In the genomic region with DNA sequence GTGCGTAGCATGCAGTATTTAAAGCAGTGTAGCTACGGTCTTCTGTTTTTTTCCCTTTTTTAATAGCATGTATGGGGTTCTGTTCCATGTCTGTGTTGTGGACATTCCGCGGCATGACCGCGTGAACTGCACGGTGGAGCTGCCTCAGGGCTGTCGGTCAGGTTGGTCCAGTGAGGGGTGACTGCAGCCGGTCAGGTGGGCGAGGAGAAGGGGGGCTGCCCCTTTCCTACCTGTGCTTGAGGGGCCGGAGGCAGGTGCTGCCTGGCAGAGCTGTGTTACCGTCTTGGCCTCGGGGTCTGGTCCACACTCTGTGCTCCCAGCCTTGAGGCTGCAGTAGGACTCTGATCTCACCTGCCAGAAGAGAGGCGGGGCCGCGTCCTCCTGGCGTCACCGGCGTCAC, we compare ENCODE assay signal across 26 cellular contexts. TPM values are rescaled to one million over a fixed set of nuclear protein-coding genes. Genes with fewer than 3 reads are reported as not detected.
"Had no signal": no experiment of that assay in that cellular context is flagged by ENCODE, and none has a peak within 500 bp of the region (broad histone marks: within the 10 kb centered on the region; RNA-seq: fewer than 3 reads in every experiment).

No MANE protein-coding gene starts in this region.

- H3K27ac Mint-ChIP-seq: activated CD4-positive, alpha-beta memory T cell treated with anti-CD3 and anti-CD28 coated beads for 36 hours; activated CD4-positive, alpha-beta T cell treated with anti-CD3 and anti-CD28 coated beads, Interleukin-2, amount 10 ng/mL, durations not matched to agents 24 days and 14 days; activated naive CD4-positive, alpha-beta T cell treated with anti-CD3 and anti-CD28 coated beads for 36 hours; activated naive CD8-positive, alpha-beta T cell treated with anti-CD3 and anti-CD28 coated beads for 36 hours; activated T-helper 1 cell treated with anti-CD3 and anti-CD28 coated beads, Interleukin-12 subunit alpha, Interleukin-12 subunit beta, Interleukin-2, Interleukin-4 antibody, amounts not matched to agents 30 ng/mL and 10 ng/mL and 1 ng/mL, durations not matched to agents 14 hours and 24 hours and 36 hours; effector memory CD8-positive, alpha-beta T cell; natural killer cell; stimulated activated naive B cell treated with anti-CD40 and anti-IgM and Interleukin-4, amounts not matched to agents 10 μg/mL and 1 μg/mL and 100 μg/mL, for 72 hours had no signal

- H3K9me3 Mint-ChIP-seq: activated CD4-positive, alpha-beta memory T cell treated with anti-CD3 and anti-CD28 coated beads for 36 hours; activated CD4-positive, alpha-beta T cell treated with anti-CD3 and anti-CD28 coated beads, Interleukin-2, amount 10 ng/mL, durations not matched to agents 24 days and 14 days; activated naive CD4-positive, alpha-beta T cell treated with anti-CD3 and anti-CD28 coated beads for 36 hours; activated naive CD8-positive, alpha-beta T cell treated with anti-CD3 and anti-CD28 coated beads for 36 hours; activated T-helper 1 cell treated with anti-CD3 and anti-CD28 coated beads, Interleukin-12 subunit alpha, Interleukin-12 subunit beta, Interleukin-2, Interleukin-4 antibody, amounts not matched to agents 30 ng/mL and 10 ng/mL and 1 ng/mL, durations not matched to agents 14 hours and 24 hours and 36 hours; brain; effector memory CD8-positive, alpha-beta T cell; natural killer cell; stimulated activated naive B cell treated with anti-CD40 and anti-IgM and Interleukin-4, amounts not matched to agents 10 μg/mL and 1 μg/mL and 100 μg/mL, for 72 hours had no signal

- H3K36me3 Mint-ChIP-seq: natural killer cell had no signal

- H3K4me1 Mint-ChIP-seq: activated CD4-positive, alpha-beta T cell treated with anti-CD3 and anti-CD28 coated beads, Interleukin-2, amount 10 ng/mL, durations not matched to agents 24 days and 14 days; brain had no signal

- H3K4me1 ChIP-seq: ascending aorta, foreskin keratinocyte, lower lobe of right lung, suprapubic skin, tibial artery, upper lobe of right lung had no signal

- H3K4me3 ChIP-seq: ascending aorta, heart left ventricle, lower lobe of right lung, smooth muscle cell, suprapubic skin, tibial artery, upper lobe of right lung had no signal

- H3K4me2 ChIP-seq: smooth muscle cell had no signal

- H3K27me3 ChIP-seq: ascending aorta, foreskin keratinocyte, heart left ventricle, suprapubic skin, tibial artery, upper lobe of right lung had no signal

- DNase-seq: activated CD4-positive, alpha-beta memory T cell treated with anti-CD3 and anti-CD28 coated beads for 36 hours; activated CD4-positive, alpha-beta T cell treated with anti-CD3 and anti-CD28 coated beads, Interleukin-2, amount 10 ng/mL, durations not matched to agents 24 days and 14 days; activated CD8-positive, alpha-beta memory T cell treated with anti-CD3 and anti-CD28 coated beads, Interleukin-2, amount 50 U/mL, for 4 hours; activated effector memory CD4-positive, alpha-beta T cell treated with anti-CD3 and anti-CD28 coated beads, Interleukin-2, amount 50 U/mL, for 16 hours; activated naive CD4-positive, alpha-beta T cell treated with anti-CD3 and anti-CD28 coated beads for 36 hours; activated naive CD8-positive, alpha-beta T cell treated with anti-CD3 and anti-CD28 coated beads for 36 hours; activated T-cell treated with anti-CD3 and anti-CD28 coated beads, Interleukin-2, amount 50 U/mL, for 1 hour; caudate nucleus; cortex of kidney; effector memory CD8-positive, alpha-beta T cell; foreskin keratinocyte; lower lobe of right lung; mesendoderm; natural killer cell; stimulated activated CD4-positive, alpha-beta T cell treated with anti-CD3 and anti-CD28 coated beads, Interleukin-1b, Interleukin-23, amount 100 ng/mL, for 48 hours; stimulated activated naive B cell treated with anti-CD40 and anti-IgM and Interleukin-4, amounts not matched to agents 10 μg/mL and 1 μg/mL and 100 μg/mL, for 72 hours; T-helper 1 cell; tibial artery; upper lobe of right lung had no signal

- H3K27me3 Mint-ChIP-seq: activated CD4-positive, alpha-beta memory T cell treated with anti-CD3 and anti-CD28 coated beads for 36 hours; activated CD4-positive, alpha-beta T cell treated with anti-CD3 and anti-CD28 coated beads, Interleukin-2, amount 10 ng/mL, durations not matched to agents 24 days and 14 days; activated naive CD8-positive, alpha-beta T cell treated with anti-CD3 and anti-CD28 coated beads for 36 hours; brain; effector memory CD8-positive, alpha-beta T cell; stimulated activated naive B cell treated with anti-CD40 and anti-IgM and Interleukin-4, amounts not matched to agents 10 μg/mL and 1 μg/mL and 100 μg/mL, for 72 hours had no signal

- H3K4me3 Mint-ChIP-seq: activated CD4-positive, alpha-beta memory T cell treated with anti-CD3 and anti-CD28 coated beads for 36 hours; activated CD4-positive, alpha-beta T cell treated with anti-CD3 and anti-CD28 coated beads, Interleukin-2, amount 10 ng/mL, durations not matched to agents 24 days and 14 days; activated naive CD4-positive, alpha-beta T cell treated with anti-CD3 and anti-CD28 coated beads for 36 hours; activated naive CD8-positive, alpha-beta T cell treated with anti-CD3 and anti-CD28 coated beads for 36 hours; activated T-helper 1 cell treated with anti-CD3 and anti-CD28 coated beads, Interleukin-12 subunit alpha, Interleukin-12 subunit beta, Interleukin-2, Interleukin-4 antibody, amounts not matched to agents 30 ng/mL and 10 ng/mL and 1 ng/mL, durations not matched to agents 14 hours and 24 hours and 36 hours; brain; effector memory CD8-positive, alpha-beta T cell; natural killer cell; stimulated activated naive B cell treated with anti-CD40 and anti-IgM and Interleukin-4, amounts not matched to agents 10 μg/mL and 1 μg/mL and 100 μg/mL, for 72 hours had no signal

- H3K9me3 ChIP-seq: ascending aorta, heart left ventricle, lower lobe of right lung, suprapubic skin, tibial artery, upper lobe of right lung had no signal

- ATAC-seq: effector memory CD8-positive, alpha-beta T cell; esophagus mucosa; foreskin keratinocyte; lower lobe of right lung; natural killer cell; stimulated activated naive B cell treated with anti-CD40 and anti-IgM and Interleukin-4, amounts not matched to agents 10 μg/mL and 1 μg/mL and 100 μg/mL, for 72 hours; upper lobe of right lung had no signal

- H3K27ac ChIP-seq: ascending aorta, foreskin keratinocyte, lower lobe of right lung, suprapubic skin, tibial artery, upper lobe of right lung had no signal

RNA-seq across cellular contexts. Expression of a gene that starts 47.7 kb away (rescaled TPM):
- total RNA-seq: ascending aorta had no signal
